ENCODE assay signal across 1 cellular context in the genomic region with DNA sequence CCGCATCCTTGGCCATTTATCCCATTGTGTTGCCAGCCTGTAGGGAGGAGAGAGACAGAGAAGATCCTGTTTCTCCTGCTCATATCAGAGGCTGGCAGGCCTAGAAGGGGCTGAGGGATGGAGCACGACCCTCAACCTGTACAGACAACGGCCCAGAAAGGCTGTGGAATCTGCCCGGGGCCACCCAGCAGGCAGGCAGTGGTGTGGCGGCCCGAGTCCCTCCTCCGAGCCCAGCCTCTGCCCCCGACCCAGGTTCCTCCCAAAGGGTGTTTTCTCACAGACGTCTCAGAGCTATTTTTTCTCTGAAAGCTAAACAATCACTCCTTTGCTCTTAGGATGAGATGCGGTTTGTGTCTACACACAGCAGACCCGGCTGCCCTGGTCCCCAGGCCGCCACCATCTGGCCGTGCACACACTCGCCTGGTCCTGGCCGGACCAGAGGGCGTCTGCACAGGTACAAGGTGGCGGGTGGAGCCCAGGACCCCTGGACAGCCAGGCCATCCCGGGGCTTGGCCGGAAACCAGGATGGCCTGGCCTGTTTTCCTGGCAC.
TF ChIP-seq lines count a peak whose summit lies in the region.

No MANE protein-coding gene starts in this region.

TF ChIP-seq in GM23338, 12 proteins besides CTCF, POLR2A, EP300 and RAD21 (continued from another document):
- TF ChIP-seq, protein P1, sequence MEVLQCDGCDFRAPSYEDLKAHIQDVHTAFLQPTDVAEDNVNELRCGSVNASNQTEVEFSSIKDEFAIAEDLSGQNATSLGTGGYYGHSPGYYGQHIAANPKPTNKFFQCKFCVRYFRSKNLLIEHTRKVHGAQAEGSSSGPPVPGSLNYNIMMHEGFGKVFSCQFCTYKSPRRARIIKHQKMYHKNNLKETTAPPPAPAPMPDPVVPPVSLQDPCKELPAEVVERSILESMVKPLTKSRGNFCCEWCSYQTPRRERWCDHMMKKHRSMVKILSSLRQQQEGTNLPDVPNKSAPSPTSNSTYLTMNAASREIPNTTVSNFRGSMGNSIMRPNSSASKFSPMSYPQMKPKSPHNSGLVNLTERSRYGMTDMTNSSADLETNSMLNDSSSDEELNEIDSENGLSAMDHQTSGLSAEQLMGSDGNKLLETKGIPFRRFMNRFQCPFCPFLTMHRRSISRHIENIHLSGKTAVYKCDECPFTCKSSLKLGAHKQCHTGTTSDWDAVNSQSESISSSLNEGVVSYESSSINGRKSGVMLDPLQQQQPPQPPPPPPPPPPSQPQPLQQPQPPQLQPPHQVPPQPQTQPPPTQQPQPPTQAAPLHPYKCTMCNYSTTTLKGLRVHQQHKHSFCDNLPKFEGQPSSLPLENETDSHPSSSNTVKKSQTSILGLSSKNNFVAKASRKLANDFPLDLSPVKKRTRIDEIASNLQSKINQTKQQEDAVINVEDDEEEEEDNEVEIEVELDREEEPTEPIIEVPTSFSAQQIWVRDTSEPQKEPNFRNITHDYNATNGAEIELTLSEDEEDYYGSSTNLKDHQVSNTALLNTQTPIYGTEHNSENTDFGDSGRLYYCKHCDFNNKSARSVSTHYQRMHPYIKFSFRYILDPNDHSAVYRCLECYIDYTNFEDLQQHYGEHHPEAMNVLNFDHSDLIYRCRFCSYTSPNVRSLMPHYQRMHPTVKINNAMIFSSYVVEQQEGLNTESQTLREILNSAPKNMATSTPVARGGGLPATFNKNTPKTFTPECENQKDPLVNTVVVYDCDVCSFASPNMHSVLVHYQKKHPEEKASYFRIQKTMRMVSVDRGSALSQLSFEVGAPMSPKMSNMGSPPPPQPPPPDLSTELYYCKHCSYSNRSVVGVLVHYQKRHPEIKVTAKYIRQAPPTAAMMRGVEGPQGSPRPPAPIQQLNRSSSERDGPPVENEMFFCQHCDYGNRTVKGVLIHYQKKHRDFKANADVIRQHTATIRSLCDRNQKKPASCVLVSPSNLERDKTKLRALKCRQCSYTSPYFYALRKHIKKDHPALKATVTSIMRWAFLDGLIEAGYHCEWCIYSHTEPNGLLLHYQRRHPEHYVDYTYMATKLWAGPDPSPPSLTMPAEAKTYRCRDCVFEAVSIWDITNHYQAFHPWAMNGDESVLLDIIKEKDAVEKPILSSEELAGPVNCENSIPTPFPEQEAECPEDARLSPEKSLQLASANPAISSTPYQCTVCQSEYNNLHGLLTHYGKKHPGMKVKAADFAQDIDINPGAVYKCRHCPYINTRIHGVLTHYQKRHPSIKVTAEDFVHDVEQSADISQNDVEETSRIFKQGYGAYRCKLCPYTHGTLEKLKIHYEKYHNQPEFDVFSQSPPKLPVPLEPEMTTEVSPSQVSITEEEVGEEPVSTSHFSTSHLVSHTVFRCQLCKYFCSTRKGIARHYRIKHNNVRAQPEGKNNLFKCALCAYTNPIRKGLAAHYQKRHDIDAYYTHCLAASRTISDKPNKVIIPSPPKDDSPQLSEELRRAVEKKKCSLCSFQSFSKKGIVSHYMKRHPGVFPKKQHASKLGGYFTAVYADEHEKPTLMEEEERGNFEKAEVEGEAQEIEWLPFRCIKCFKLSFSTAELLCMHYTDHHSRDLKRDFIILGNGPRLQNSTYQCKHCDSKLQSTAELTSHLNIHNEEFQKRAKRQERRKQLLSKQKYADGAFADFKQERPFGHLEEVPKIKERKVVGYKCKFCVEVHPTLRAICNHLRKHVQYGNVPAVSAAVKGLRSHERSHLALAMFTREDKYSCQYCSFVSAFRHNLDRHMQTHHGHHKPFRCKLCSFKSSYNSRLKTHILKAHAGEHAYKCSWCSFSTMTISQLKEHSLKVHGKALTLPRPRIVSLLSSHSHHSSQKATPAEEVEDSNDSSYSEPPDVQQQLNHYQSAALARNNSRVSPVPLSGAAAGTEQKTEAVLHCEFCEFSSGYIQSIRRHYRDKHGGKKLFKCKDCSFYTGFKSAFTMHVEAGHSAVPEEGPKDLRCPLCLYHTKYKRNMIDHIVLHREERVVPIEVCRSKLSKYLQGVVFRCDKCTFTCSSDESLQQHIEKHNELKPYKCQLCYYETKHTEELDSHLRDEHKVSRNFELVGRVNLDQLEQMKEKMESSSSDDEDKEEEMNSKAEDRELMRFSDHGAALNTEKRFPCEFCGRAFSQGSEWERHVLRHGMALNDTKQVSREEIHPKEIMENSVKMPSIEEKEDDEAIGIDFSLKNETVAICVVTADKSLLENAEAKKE (CRISPR knock-in tag; IDR thresholded peaks at IDR 0.05): no peak
- TF ChIP-seq, protein P2, sequence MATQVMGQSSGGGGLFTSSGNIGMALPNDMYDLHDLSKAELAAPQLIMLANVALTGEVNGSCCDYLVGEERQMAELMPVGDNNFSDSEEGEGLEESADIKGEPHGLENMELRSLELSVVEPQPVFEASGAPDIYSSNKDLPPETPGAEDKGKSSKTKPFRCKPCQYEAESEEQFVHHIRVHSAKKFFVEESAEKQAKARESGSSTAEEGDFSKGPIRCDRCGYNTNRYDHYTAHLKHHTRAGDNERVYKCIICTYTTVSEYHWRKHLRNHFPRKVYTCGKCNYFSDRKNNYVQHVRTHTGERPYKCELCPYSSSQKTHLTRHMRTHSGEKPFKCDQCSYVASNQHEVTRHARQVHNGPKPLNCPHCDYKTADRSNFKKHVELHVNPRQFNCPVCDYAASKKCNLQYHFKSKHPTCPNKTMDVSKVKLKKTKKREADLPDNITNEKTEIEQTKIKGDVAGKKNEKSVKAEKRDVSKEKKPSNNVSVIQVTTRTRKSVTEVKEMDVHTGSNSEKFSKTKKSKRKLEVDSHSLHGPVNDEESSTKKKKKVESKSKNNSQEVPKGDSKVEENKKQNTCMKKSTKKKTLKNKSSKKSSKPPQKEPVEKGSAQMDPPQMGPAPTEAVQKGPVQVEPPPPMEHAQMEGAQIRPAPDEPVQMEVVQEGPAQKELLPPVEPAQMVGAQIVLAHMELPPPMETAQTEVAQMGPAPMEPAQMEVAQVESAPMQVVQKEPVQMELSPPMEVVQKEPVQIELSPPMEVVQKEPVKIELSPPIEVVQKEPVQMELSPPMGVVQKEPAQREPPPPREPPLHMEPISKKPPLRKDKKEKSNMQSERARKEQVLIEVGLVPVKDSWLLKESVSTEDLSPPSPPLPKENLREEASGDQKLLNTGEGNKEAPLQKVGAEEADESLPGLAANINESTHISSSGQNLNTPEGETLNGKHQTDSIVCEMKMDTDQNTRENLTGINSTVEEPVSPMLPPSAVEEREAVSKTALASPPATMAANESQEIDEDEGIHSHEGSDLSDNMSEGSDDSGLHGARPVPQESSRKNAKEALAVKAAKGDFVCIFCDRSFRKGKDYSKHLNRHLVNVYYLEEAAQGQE (IDR thresholded peaks at IDR 0.05; ENCODE audit: unreplicated experiment): no peak
- no peak for TF ChIP-seq STAT1 (IDR thresholded peaks at IDR 0.05; ENCODE audit: unreplicated experiment)
- TF ChIP-seq CREB1 (CRISPR knock-in tag; IDR thresholded peaks at IDR 0.05; ENCODE audit: low read depth): no peak
- TF ChIP-seq, protein P3, sequence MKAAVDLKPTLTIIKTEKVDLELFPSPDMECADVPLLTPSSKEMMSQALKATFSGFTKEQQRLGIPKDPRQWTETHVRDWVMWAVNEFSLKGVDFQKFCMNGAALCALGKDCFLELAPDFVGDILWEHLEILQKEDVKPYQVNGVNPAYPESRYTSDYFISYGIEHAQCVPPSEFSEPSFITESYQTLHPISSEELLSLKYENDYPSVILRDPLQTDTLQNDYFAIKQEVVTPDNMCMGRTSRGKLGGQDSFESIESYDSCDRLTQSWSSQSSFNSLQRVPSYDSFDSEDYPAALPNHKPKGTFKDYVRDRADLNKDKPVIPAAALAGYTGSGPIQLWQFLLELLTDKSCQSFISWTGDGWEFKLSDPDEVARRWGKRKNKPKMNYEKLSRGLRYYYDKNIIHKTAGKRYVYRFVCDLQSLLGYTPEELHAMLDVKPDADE (IDR thresholded peaks at IDR 0.05): no peak
- no peak for TF ChIP-seq EZH2 (IDR thresholded peaks at IDR 0.05; ENCODE audit: low read depth, unreplicated experiment)
- no peak for TF ChIP-seq NANOG (IDR thresholded peaks at IDR 0.05; ENCODE audit: borderline replicate concordance)
- TF ChIP-seq ZNF114 (CRISPR knock-in tag; IDR thresholded peaks at IDR 0.05): no peak
- TF ChIP-seq EZH2phosphoT487 (IDR thresholded peaks at IDR 0.05; ENCODE audit: unreplicated experiment): no peak
- TF ChIP-seq ZNF331 (CRISPR knock-in tag; IDR thresholded peaks at IDR 0.05; ENCODE audit: low read depth): no peak
- TF ChIP-seq POLR2AphosphoS5 (IDR thresholded peaks at IDR 0.05; ENCODE audit: low read depth): no peak
